ENCODE assay signal across 12 cellular contexts in the genomic region with DNA sequence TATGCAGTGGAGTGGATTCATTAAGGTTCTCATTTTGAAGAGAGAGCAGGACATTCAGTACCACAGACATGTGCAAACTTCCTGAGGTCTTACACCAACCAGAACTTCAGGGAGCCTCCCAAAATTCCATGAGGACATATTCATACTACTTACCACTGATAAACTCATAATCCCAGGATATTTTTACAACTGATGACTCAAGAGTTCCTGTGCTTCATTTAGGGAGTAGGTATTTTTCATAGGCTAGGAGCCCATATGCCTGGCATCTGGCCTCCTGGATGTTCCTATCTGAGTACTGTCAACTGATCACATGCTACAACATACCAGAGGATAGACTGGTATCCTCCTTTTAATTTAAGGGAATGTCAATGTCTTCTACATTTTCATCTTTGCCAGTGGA.
"Had no signal": no experiment of that assay in that cellular context is flagged by ENCODE, and none has a peak within 500 bp of the region (broad histone marks: within the 10 kb centered on the region; RNA-seq: fewer than 3 reads in every experiment).

No MANE protein-coding gene starts in this region.

- ATAC-seq: effector memory CD8-positive, alpha-beta T cell; gastroesophageal sphincter; stimulated activated naive CD8-positive, alpha-beta T cell treated with anti-CD3 and anti-CD28 coated beads, Interleukin-15, Interleukin-2, amounts not matched to agents 100 U/mL and 50 U/mL, for 24 hours; upper lobe of right lung; WTC11 had no signal

- H3K27me3 ChIP-seq: esophagus muscularis mucosa, gastroesophageal sphincter, ovary, upper lobe of right lung had no signal

- H3K9me3 ChIP-seq: ovary, upper lobe of right lung had no signal

- H3K4me3 ChIP-seq: esophagus muscularis mucosa, gastroesophageal sphincter, ovary, upper lobe of right lung had no signal

- DNase-seq: activated CD4-positive, alpha-beta T cell treated with anti-CD3 and anti-CD28 coated beads, Interleukin-2, amount 10 ng/mL, durations not matched to agents 24 days and 14 days; activated naive CD4-positive, alpha-beta T cell treated with anti-CD3 and anti-CD28 coated beads for 36 hours; central memory CD4-positive, alpha-beta T cell; effector memory CD8-positive, alpha-beta T cell; ovary; stimulated activated CD4-positive, alpha-beta T cell treated with anti-CD3 and anti-CD28 coated beads, Interleukin-2, amount 100 ng/mL, for 48 hours; stimulated activated naive CD8-positive, alpha-beta T cell treated with anti-CD3 and anti-CD28 coated beads, Interleukin-15, Interleukin-2, amounts not matched to agents 100 U/mL and 50 U/mL, for 24 hours; T-helper 1 cell; upper lobe of right lung had no signal

- H3K36me3 ChIP-seq: esophagus muscularis mucosa, gastroesophageal sphincter, ovary, upper lobe of right lung had no signal
